27 cellular contexts compared by ENCODE assay signal in the genomic region with DNA sequence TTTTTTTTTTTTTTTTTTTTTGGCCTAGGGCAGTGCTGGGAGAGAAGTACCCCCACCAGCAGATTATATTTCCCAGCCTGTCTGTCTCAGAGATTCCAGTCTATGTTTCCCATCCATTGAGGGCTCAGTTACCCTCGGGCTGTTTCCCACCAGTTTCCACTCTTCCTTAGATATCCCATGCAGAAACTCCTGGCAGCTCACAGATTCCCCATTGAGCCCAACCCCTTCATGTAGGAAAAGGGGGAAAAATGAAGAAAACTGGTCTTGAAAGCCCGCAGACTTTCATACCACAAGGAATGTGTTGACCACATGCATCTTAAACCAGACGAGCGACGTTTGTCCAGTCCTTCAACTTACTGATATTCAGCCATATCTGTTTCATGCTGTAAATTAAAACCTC. TPM values are rescaled to one million over a fixed set of nuclear protein-coding genes. Genes with fewer than 3 reads are reported as not detected.
"Had no signal": no experiment of that assay in that cellular context is flagged by ENCODE, and none has a peak within 500 bp of the region (broad histone marks: within the 10 kb centered on the region; RNA-seq: fewer than 3 reads in every experiment).

No MANE protein-coding gene starts in this region.

- ATAC-seq: activated naive CD4-positive, alpha-beta T cell treated with anti-CD3 and anti-CD28 coated beads, Interleukin-2, amount 50 U/mL, for 72 hours; activated T-cell treated with anti-CD3 and anti-CD28 coated beads, Interleukin-2, amount 50 U/mL, for 72 hours; left lung; lower lobe of right lung; pancreas; psoas muscle; stimulated activated naive B cell treated with anti-CD40 and anti-IgM and Interleukin-4, amounts not matched to agents 10 μg/mL and 1 μg/mL and 100 μg/mL, for 72 hours had no signal

- H3K4me1 Mint-ChIP-seq: immature natural killer cell; stimulated activated naive B cell treated with anti-CD40 and anti-IgM and Interleukin-4, amounts not matched to agents 10 μg/mL and 1 μg/mL and 100 μg/mL, for 72 hours had no signal

- H3K27me3 Mint-ChIP-seq: brain; stimulated activated naive B cell treated with anti-CD40 and anti-IgM and Interleukin-4, amounts not matched to agents 10 μg/mL and 1 μg/mL and 100 μg/mL, for 72 hours had no signal

- FAIRE-seq: pancreas had no signal

- DNase-seq: activated CD4-positive, alpha-beta T cell treated with anti-CD3 and anti-CD28 coated beads for 4 hours; activated CD4-positive, alpha-beta T cell treated with anti-CD3 and anti-CD28 coated beads, Interleukin-2, amount 50 U/mL, for 4 hours; activated naive CD4-positive, alpha-beta T cell; activated T-cell treated with anti-CD3 and anti-CD28 coated beads for 4 hours; activated T-cell treated with anti-CD3 and anti-CD28 coated beads, Interleukin-2, amount 50 U/mL, for 72 hours; adrenal gland; aorta; cerebellar nuclear complex; dorsolateral prefrontal cortex; effector memory CD4-positive, alpha-beta T cell; head of caudate nucleus; hippocampal formation; immature natural killer cell; kidney glomerular epithelial cell; left lung; lower lobe of right lung; mesenchymal stem cell; pancreas; psoas muscle; stimulated activated CD4-positive, alpha-beta T cell treated with anti-CD3 and anti-CD28 coated beads, Interleukin-15, amount 100 ng/mL, for 24 hours; stimulated activated CD4-positive, alpha-beta T cell treated with anti-CD3 and anti-CD28 coated beads, Interleukin-2, amount 100 ng/mL, for 24 hours; stimulated activated naive B cell treated with anti-CD40 and anti-IgM and Interleukin-4, amounts not matched to agents 10 μg/mL and 1 μg/mL and 100 μg/mL, for 72 hours; tibial artery; uterus had no signal

- H3K9me3 Mint-ChIP-seq: activated T-cell treated with anti-CD3 and anti-CD28 coated beads, Interleukin-2, amount 50 U/mL, for 72 hours; stimulated activated naive B cell treated with anti-CD40 and anti-IgM and Interleukin-4, amounts not matched to agents 10 μg/mL and 1 μg/mL and 100 μg/mL, for 72 hours had no signal

- H3K36me3 Mint-ChIP-seq: immature natural killer cell; stimulated activated naive B cell treated with anti-CD40 and anti-IgM and Interleukin-4, amounts not matched to agents 10 μg/mL and 1 μg/mL and 100 μg/mL, for 72 hours had no signal

- H3K4me3 Mint-ChIP-seq: activated T-cell treated with anti-CD3 and anti-CD28 coated beads, Interleukin-2, amount 50 U/mL, for 72 hours; immature natural killer cell; stimulated activated naive B cell treated with anti-CD40 and anti-IgM and Interleukin-4, amounts not matched to agents 10 μg/mL and 1 μg/mL and 100 μg/mL, for 72 hours had no signal

- H3K27ac Mint-ChIP-seq: activated naive CD4-positive, alpha-beta T cell treated with anti-CD3 and anti-CD28 coated beads, Interleukin-2, amount 50 U/mL, for 72 hours; activated T-cell treated with anti-CD3 and anti-CD28 coated beads, Interleukin-2, amount 50 U/mL, for 72 hours; immature natural killer cell; stimulated activated naive B cell treated with anti-CD40 and anti-IgM and Interleukin-4, amounts not matched to agents 10 μg/mL and 1 μg/mL and 100 μg/mL, for 72 hours had no signal

RNA-seq across cellular contexts. Expression of a gene that starts 15.2 kb away (rescaled TPM):
- total RNA-seq: activated naive CD4-positive, alpha-beta T cell treated with anti-CD3 and anti-CD28 coated beads, Interleukin-2, amount 50 U/mL, for 72 hours; activated T-cell treated with anti-CD3 and anti-CD28 coated beads, Interleukin-2, amount 50 U/mL, for 72 hours; T-helper 1 cell treated with Interleukin-12 subunit alpha and Interleukin-12 subunit beta and Interleukin-4 antibody, amounts not matched to agents 30 ng/mL and 1 ng/mL, for 36 hours had no signal
